ENCODE assay signal across 8 cellular contexts in the genomic region with DNA sequence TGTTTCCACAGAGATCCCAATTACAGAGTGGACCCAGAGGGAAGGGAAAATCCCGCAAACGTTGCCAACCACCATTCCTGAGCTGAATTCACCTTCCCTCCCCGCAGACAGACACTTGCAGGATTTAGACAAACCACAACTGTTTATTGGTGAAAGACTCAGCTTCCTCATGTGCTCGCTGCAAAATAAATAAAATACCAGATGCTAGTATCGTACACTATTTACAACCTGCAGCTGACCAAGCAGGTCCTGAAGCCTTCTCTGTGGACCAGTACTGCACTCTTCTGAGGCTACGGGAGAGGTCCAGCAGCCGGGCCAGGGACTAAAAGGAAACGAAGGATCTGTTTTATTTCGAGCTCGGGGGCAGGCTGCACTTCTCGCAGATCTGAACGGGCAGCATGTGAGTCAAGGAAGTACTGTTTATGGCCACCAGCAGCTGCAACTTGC. TPM values are rescaled to one million over a fixed set of nuclear protein-coding genes. Genes with fewer than 3 reads are reported as not detected.
DNase-seq lines count a peak whose midpoint lies in the region; TF ChIP-seq lines count a peak whose summit lies in the region.

No MANE protein-coding gene starts in this region.

- H3K4me1 ChIP-seq in PC-9 (replicated peaks; ENCODE audit: insufficient read depth), result peaks cover 23% of the 10 kb centered on the region

- no peaks in the 10 kb centered on the region for H3K9me2 ChIP-seq in PC-9 (ENCODE audit: insufficient read depth)

- H3K4me3 ChIP-seq in PC-9 (peak overlapping the region; percentile 89), epithelial cell of esophagus (ENCODE audit: low read length) (peak overlapping the region; percentile 71)

- no peaks in the 10 kb centered on the region for H4K20me1 ChIP-seq in PC-9 (ENCODE audit: insufficient read depth)

- intact Hi-C loops in PC-9 (cut with micrococcal nuclease; ENCODE audit: unreplicated experiment), result no loop called here

- peak overlapping the region; percentile 97 for H2AFZ ChIP-seq in PC-9

- no peaks in the 10 kb centered on the region for H3K9me3 ChIP-seq in PC-9 (ENCODE audit: insufficient read depth, low read depth)

- DNase-seq in ELR (ENCODE audit: low read depth), result peak; percentile 55
- no peak for DNase-seq in PC-9
- DNase-seq in epithelial cell of esophagus (ENCODE audit: low read depth), result no peak
- no peak for DNase-seq in progenitor cell of endocrine pancreas (ENCODE audit: low spot score, unreplicated experiment)
- DNase-seq in COLO668 (lab: John Stamatoyannopoulos, UW; ENCODE audit: unreplicated experiment), result no peak
- DNase-seq in SW480 (ENCODE audit: low spot score), result no peak
- no peak for DNase-seq in HPDE6-E6E7 (ENCODE audit: extremely low spot score)
- DNase-seq in NCI-H2171 treated with DMSO at 0.1 percent for 48 hours (lab: John Stamatoyannopoulos, UW), result no peak

- H3K4me1 Mint-ChIP-seq in progenitor cell of endocrine pancreas (ENCODE audit: low read depth), result peaks cover 20% of the 10 kb centered on the region

- peak overlapping the region; percentile 24 for H3K4me3 Mint-ChIP-seq in progenitor cell of endocrine pancreas (ENCODE audit: low read depth)

- peak overlapping the region; percentile 97 for H3K4me2 ChIP-seq in PC-9

- TF ChIP-seq CTCF in PC-9 (conservative IDR thresholded peaks at IDR 0.05), result no peak
- no peak for TF ChIP-seq CTCF in epithelial cell of esophagus (IDR thresholded peaks at IDR 0.05; ENCODE audit: insufficient read depth, low read depth, low read length, missing control alignments)
- no peak for TF ChIP-seq CTCF in progenitor cell of endocrine pancreas (IDR thresholded peaks at IDR 0.05; ENCODE audit: unreplicated experiment)

- BruUV-seq in PC-9 (replicated peaks; lab: Mats Ljungman, UMichigan), result no TSS peak

- no peaks in the 10 kb centered on the region for H3K27me3 ChIP-seq in PC-9 (ENCODE audit: insufficient read depth, low read depth)

- peaks cover 76% of the 10 kb centered on the region for H3K27me3 Mint-ChIP-seq in progenitor cell of endocrine pancreas

- H3K27ac Mint-ChIP-seq in progenitor cell of endocrine pancreas, result peak overlapping the region; percentile 45

- H3K36me3 Mint-ChIP-seq in progenitor cell of endocrine pancreas (ENCODE audit: insufficient read depth), result no peaks in the 10 kb centered on the region

- H3K79me2 ChIP-seq in PC-9 (ENCODE audit: low read depth), result no peaks in the 10 kb centered on the region

- CTCF ChIA-PET in PC-9 (lab: Charles Lee), result no interaction called here

- POLR2A ChIA-PET in PC-9 (lab: Charles Lee; ENCODE audit: unreplicated experiment), result interaction anchor here (0.6 kb wide), 1 partner anchor 535 kb away, joined by 12 read pairs; no protein-coding TSS in a partner anchor

- no peak overlapping the region for H3K27ac ChIP-seq in PC-9

- H3F3A ChIP-seq in PC-9 (ENCODE audit: insufficient read depth, low read depth), result peaks cover 29% of the 10 kb centered on the region

- no peaks in the 10 kb centered on the region for H3K36me3 ChIP-seq in PC-9 (ENCODE audit: low read depth)

- H3K9me3 Mint-ChIP-seq in progenitor cell of endocrine pancreas (ENCODE audit: low read depth), result no peaks in the 10 kb centered on the region

RNA-seq across cellular contexts. Expression of a gene that starts 2.4 kb away (rescaled TPM):
- 4.7 and 7.1 TPM in 2 replicates for total RNA-seq in PC-9 (2021)
- total RNA-seq in progenitor cell of endocrine pancreas, result 0.19 TPM in 1 of 2 replicates, not detected in the other

RNA-seq across cellular contexts. Expression of a gene that starts 3.9 kb away (rescaled TPM):
- total RNA-seq in PC-9 (2021), result 1.1 and 1.8 TPM in 2 replicates
- not detected in 2 replicates for total RNA-seq in progenitor cell of endocrine pancreas

RNA-seq across cellular contexts. Expression of a gene that starts 58.1 kb away (rescaled TPM):
- total RNA-seq in PC-9 (2021) (not detected in 2 replicates), progenitor cell of endocrine pancreas (not detected in 2 replicates)
